In the genomic region with DNA sequence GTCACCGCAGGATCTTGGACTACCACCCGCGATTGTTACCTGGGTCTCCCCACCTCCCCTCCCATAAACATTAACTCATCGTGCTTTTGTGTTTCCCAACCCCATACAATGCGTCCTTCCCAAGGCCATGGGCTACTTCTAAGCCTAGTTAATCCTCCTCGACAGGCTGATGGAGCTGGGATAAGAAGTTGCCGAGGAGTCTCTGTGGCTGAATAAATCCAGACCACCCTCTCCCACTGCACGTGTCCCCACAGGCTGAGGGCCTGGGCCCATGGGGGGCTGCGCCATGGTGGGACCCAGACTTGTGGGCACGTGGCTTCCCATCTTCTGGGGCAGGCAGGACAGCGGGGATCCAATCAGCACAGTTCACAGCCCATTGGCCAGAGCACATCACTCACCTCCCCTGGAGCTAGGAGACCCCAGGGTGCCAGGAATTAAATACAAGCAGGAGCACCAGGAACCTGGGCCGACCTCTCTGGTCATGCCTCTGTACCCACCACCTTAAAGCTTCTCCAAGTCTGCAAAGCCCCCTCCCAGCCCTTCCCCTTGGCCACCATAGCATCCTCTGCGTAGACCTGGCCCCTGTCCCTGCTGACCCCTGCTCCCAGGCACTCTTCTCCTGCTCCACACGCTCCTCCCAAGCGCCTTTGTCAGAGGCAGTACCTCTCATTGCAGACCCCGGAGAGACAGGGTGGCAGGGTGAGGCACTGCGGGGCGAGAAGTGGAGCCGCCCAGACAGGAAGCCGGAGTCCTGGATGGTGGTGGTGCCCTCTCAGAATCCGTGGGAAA, we compare ENCODE assay signal across 1 cellular context.
A peak's percentile ranks its signal among the peaks of the same experiment; 100 is the strongest.
TF ChIP-seq lines count a peak whose summit lies in the region.

No MANE protein-coding gene starts in this region.

TF ChIP-seq in HepG2, 621 proteins besides CTCF, POLR2A, EP300 and RAD21 (continues in another document):
- TF ChIP-seq ZNF572 (CRISPR knock-in tag; IDR thresholded peaks at IDR 0.05), result 0 out of 2 replicates have a peak, but pooled peaks have one; percentile 30
- no peak for TF ChIP-seq ZNF460 (CRISPR knock-in tag; IDR thresholded peaks at IDR 0.05; ENCODE audit: borderline replicate concordance)
- TF ChIP-seq, protein P1, sequence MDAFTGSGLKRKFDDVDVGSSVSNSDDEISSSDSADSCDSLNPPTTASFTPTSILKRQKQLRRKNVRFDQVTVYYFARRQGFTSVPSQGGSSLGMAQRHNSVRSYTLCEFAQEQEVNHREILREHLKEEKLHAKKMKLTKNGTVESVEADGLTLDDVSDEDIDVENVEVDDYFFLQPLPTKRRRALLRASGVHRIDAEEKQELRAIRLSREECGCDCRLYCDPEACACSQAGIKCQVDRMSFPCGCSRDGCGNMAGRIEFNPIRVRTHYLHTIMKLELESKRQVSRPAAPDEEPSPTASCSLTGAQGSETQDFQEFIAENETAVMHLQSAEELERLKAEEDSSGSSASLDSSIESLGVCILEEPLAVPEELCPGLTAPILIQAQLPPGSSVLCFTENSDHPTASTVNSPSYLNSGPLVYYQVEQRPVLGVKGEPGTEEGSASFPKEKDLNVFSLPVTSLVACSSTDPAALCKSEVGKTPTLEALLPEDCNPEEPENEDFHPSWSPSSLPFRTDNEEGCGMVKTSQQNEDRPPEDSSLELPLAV (CRISPR knock-in tag; conservative IDR thresholded peaks at IDR 0.05; ENCODE audit: low read depth), result 0 out of 2 replicates have a peak, but pooled peaks have one; percentile 26
- TF ChIP-seq SAP130 (CRISPR knock-in tag; IDR thresholded peaks at IDR 0.05; ENCODE audit: low read depth), result peak; percentile 68
- TF ChIP-seq, protein P2, sequence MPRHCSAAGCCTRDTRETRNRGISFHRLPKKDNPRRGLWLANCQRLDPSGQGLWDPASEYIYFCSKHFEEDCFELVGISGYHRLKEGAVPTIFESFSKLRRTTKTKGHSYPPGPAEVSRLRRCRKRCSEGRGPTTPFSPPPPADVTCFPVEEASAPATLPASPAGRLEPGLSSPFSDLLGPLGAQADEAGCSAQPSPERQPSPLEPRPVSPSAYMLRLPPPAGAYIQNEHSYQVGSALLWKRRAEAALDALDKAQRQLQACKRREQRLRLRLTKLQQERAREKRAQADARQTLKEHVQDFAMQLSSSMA (CRISPR knock-in tag; IDR thresholded peaks at IDR 0.05), result 0 out of 2 replicates have a peak, but pooled peaks have one; percentile 40
- peak; percentile 28; the same call in 1 of the 2 replicates for TF ChIP-seq FOXA3 (CRISPR knock-in tag; IDR thresholded peaks at IDR 0.05)
- TF ChIP-seq RARG (CRISPR knock-in tag; IDR thresholded peaks at IDR 0.05; ENCODE audit: low read depth), result no peak
- TF ChIP-seq ZNF891 (CRISPR knock-in tag; IDR thresholded peaks at IDR 0.05), result peak; percentile 35; the same call in 1 of the 2 replicates
- 0 out of 2 replicates have a peak, but pooled peaks have one; percentile 17 for TF ChIP-seq ZNF501 (CRISPR knock-in tag; IDR thresholded peaks at IDR 0.05)
- 0 out of 2 replicates have a peak, but pooled peaks have one; percentile 31 for TF ChIP-seq ARID2 (CRISPR knock-in tag; IDR thresholded peaks at IDR 0.05; ENCODE audit: borderline replicate concordance)
- TF ChIP-seq TMF1 (CRISPR knock-in tag; IDR thresholded peaks at IDR 0.05; ENCODE audit: low read depth), result 0 out of 2 replicates have a peak, but pooled peaks have one; percentile 39
- TF ChIP-seq, protein P3, sequence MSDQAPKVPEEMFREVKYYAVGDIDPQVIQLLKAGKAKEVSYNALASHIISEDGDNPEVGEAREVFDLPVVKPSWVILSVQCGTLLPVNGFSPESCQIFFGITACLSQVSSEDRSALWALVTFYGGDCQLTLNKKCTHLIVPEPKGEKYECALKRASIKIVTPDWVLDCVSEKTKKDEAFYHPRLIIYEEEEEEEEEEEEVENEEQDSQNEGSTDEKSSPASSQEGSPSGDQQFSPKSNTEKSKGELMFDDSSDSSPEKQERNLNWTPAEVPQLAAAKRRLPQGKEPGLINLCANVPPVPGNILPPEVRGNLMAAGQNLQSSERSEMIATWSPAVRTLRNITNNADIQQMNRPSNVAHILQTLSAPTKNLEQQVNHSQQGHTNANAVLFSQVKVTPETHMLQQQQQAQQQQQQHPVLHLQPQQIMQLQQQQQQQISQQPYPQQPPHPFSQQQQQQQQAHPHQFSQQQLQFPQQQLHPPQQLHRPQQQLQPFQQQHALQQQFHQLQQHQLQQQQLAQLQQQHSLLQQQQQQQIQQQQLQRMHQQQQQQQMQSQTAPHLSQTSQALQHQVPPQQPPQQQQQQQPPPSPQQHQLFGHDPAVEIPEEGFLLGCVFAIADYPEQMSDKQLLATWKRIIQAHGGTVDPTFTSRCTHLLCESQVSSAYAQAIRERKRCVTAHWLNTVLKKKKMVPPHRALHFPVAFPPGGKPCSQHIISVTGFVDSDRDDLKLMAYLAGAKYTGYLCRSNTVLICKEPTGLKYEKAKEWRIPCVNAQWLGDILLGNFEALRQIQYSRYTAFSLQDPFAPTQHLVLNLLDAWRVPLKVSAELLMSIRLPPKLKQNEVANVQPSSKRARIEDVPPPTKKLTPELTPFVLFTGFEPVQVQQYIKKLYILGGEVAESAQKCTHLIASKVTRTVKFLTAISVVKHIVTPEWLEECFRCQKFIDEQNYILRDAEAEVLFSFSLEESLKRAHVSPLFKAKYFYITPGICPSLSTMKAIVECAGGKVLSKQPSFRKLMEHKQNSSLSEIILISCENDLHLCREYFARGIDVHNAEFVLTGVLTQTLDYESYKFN (CRISPR knock-in tag; conservative IDR thresholded peaks at IDR 0.05), result peak; percentile 10
- no peak for TF ChIP-seq ZFYVE20 (CRISPR knock-in tag; IDR thresholded peaks at IDR 0.05; ENCODE audit: borderline replicate concordance, low read depth)
- TF ChIP-seq, protein P4, sequence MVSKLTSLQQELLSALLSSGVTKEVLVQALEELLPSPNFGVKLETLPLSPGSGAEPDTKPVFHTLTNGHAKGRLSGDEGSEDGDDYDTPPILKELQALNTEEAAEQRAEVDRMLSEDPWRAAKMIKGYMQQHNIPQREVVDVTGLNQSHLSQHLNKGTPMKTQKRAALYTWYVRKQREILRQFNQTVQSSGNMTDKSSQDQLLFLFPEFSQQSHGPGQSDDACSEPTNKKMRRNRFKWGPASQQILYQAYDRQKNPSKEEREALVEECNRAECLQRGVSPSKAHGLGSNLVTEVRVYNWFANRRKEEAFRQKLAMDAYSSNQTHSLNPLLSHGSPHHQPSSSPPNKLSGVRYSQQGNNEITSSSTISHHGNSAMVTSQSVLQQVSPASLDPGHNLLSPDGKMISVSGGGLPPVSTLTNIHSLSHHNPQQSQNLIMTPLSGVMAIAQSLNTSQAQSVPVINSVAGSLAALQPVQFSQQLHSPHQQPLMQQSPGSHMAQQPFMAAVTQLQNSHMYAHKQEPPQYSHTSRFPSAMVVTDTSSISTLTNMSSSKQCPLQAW (CRISPR knock-in tag; IDR thresholded peaks at IDR 0.05), result peak; percentile 91
- peak; percentile 44; the same call in 1 of the 2 replicates for TF ChIP-seq TCF7 (IDR thresholded peaks at IDR 0.05; ENCODE audit: low read depth)
- peak; percentile 27; the same call in 1 of the 2 replicates for TF ChIP-seq HNF4A (CRISPR knock-in tag; IDR thresholded peaks at IDR 0.05)
- TF ChIP-seq SSRP1 (CRISPR knock-in tag; IDR thresholded peaks at IDR 0.05), result 0 out of 2 replicates have a peak, but pooled peaks have one; percentile 54
- peak; percentile 10; the same call in 1 of the 2 replicates for TF ChIP-seq FOXK1 (CRISPR knock-in tag; IDR thresholded peaks at IDR 0.05; ENCODE audit: borderline replicate concordance, low read depth)
- TF ChIP-seq FOXP1 (IDR thresholded peaks at IDR 0.05), result no peak
- TF ChIP-seq FOXP1 (CRISPR knock-in tag; IDR thresholded peaks at IDR 0.05), result 0 out of 2 replicates have a peak, but pooled peaks have one; percentile 29
- peak; percentile 44; the same call in 1 of the 2 replicates for TF ChIP-seq SALL1 (CRISPR knock-in tag; IDR thresholded peaks at IDR 0.05)
- TF ChIP-seq, protein P5, sequence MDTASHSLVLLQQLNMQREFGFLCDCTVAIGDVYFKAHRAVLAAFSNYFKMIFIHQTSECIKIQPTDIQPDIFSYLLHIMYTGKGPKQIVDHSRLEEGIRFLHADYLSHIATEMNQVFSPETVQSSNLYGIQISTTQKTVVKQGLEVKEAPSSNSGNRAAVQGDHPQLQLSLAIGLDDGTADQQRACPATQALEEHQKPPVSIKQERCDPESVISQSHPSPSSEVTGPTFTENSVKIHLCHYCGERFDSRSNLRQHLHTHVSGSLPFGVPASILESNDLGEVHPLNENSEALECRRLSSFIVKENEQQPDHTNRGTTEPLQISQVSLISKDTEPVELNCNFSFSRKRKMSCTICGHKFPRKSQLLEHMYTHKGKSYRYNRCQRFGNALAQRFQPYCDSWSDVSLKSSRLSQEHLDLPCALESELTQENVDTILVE (CRISPR knock-in tag; IDR thresholded peaks at IDR 0.05), result no peak
- TF ChIP-seq, protein P6, sequence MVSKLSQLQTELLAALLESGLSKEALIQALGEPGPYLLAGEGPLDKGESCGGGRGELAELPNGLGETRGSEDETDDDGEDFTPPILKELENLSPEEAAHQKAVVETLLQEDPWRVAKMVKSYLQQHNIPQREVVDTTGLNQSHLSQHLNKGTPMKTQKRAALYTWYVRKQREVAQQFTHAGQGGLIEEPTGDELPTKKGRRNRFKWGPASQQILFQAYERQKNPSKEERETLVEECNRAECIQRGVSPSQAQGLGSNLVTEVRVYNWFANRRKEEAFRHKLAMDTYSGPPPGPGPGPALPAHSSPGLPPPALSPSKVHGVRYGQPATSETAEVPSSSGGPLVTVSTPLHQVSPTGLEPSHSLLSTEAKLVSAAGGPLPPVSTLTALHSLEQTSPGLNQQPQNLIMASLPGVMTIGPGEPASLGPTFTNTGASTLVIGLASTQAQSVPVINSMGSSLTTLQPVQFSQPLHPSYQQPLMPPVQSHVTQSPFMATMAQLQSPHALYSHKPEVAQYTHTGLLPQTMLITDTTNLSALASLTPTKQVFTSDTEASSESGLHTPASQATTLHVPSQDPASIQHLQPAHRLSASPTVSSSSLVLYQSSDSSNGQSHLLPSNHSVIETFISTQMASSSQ (IDR thresholded peaks at IDR 0.05; ENCODE audit: low read depth), result peak; percentile 78
- TF ChIP-seq, protein P6 (CRISPR knock-in tag; IDR thresholded peaks at IDR 0.05; ENCODE audit: borderline replicate concordance), result peak; percentile 84
- peak; percentile 23; the same call in 1 of the 2 replicates for TF ChIP-seq RARA (CRISPR knock-in tag; IDR thresholded peaks at IDR 0.05)
- TF ChIP-seq, protein P7, sequence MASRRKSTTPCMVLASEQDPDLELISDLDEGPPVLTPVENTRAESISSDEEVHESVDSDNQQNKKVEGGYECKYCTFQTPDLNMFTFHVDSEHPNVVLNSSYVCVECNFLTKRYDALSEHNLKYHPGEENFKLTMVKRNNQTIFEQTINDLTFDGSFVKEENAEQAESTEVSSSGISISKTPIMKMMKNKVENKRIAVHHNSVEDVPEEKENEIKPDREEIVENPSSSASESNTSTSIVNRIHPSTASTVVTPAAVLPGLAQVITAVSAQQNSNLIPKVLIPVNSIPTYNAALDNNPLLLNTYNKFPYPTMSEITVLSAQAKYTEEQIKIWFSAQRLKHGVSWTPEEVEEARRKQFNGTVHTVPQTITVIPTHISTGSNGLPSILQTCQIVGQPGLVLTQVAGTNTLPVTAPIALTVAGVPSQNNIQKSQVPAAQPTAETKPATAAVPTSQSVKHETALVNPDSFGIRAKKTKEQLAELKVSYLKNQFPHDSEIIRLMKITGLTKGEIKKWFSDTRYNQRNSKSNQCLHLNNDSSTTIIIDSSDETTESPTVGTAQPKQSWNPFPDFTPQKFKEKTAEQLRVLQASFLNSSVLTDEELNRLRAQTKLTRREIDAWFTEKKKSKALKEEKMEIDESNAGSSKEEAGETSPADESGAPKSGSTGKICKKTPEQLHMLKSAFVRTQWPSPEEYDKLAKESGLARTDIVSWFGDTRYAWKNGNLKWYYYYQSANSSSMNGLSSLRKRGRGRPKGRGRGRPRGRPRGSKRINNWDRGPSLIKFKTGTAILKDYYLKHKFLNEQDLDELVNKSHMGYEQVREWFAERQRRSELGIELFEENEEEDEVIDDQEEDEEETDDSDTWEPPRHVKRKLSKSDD (CRISPR knock-in tag; IDR thresholded peaks at IDR 0.05; ENCODE audit: low read depth), result 0 out of 2 replicates have a peak, but pooled peaks have one; percentile 28
- TF ChIP-seq ZBTB7A (CRISPR knock-in tag; IDR thresholded peaks at IDR 0.05), result peak; percentile 62
- TF ChIP-seq, protein P8, sequence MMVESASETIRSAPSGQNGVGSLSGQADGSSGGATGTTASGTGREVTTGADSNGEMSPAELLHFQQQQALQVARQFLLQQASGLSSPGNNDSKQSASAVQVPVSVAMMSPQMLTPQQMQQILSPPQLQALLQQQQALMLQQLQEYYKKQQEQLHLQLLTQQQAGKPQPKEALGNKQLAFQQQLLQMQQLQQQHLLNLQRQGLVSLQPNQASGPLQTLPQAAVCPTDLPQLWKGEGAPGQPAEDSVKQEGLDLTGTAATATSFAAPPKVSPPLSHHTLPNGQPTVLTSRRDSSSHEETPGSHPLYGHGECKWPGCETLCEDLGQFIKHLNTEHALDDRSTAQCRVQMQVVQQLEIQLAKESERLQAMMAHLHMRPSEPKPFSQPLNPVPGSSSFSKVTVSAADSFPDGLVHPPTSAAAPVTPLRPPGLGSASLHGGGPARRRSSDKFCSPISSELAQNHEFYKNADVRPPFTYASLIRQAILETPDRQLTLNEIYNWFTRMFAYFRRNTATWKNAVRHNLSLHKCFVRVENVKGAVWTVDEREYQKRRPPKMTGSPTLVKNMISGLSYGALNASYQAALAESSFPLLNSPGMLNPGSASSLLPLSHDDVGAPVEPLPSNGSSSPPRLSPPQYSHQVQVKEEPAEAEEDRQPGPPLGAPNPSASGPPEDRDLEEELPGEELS (CRISPR knock-in tag; IDR thresholded peaks at IDR 0.05), result 0 out of 2 replicates have a peak, but pooled peaks have one; percentile 39
- peak; percentile 67 for TF ChIP-seq ZNF768 (CRISPR knock-in tag; IDR thresholded peaks at IDR 0.05)
- peak; percentile 17; the same call in 1 of the 2 replicates for TF ChIP-seq ZFX (CRISPR knock-in tag; IDR thresholded peaks at IDR 0.05; ENCODE audit: low read depth)
- 0 out of 2 replicates have a peak, but pooled peaks have one; percentile 37 for TF ChIP-seq ZNF329 (CRISPR knock-in tag; IDR thresholded peaks at IDR 0.05; ENCODE audit: low read depth)
- peak; percentile 73 for TF ChIP-seq CEBPG (CRISPR knock-in tag; IDR thresholded peaks at IDR 0.05)
- peak; percentile 27; the same call in 1 of the 2 replicates for TF ChIP-seq HMG20A (CRISPR knock-in tag; IDR thresholded peaks at IDR 0.05; ENCODE audit: borderline replicate concordance)
- TF ChIP-seq HIVEP1 (CRISPR knock-in tag; IDR thresholded peaks at IDR 0.05), result 0 out of 2 replicates have a peak, but pooled peaks have one; percentile 42
